Comparison of ENCODE assay signal across 8 cellular contexts in genomic region chr19:45451181-45451849, GRCh38. TPM values are rescaled to one million over a fixed set of nuclear protein-coding genes. Genes with fewer than 3 reads are reported as not detected.
DNase-seq lines count a peak whose midpoint lies in the region; ATAC-seq and TF ChIP-seq lines count a peak whose summit lies in the region.

No MANE protein-coding gene starts in this region.

- WGBS in liver = 15% methylated on average over 21 of the region's 21 CpGs

- no peak overlapping the region for H3K9ac ChIP-seq in SK-N-MC (ENCODE audit: insufficient read length)
- no peak overlapping the region for H3K9ac ChIP-seq in liver (ENCODE audit: low read depth in 1 of 2, low read length in 2 of 2)
- H3K9ac ChIP-seq in stomach smooth muscle (ENCODE audit: low read length in 2 of 2) = peak overlapping the region; percentile 91 to 93

- H3K4me1 ChIP-seq in liver (ENCODE audit: control insufficient read depth in 4 of 4, insufficient read depth in 4 of 4, low read length in 3 of 4) (peaks cover 0 to 15% (median 6%) of the 10 kb centered on the region in 4 donors), stomach smooth muscle (ENCODE audit: control insufficient read depth, insufficient read depth, low read length) (peaks cover 30% of the 10 kb centered on the region)

- no peaks in the 10 kb centered on the region for H3K27me3 Mint-ChIP-seq in central memory CD8-positive, alpha-beta T cell

- no peak for TF ChIP-seq RAD21 in liver (IDR thresholded peaks at IDR 0.05)

- no peaks in the 10 kb centered on the region for H3K9me3 Mint-ChIP-seq in central memory CD8-positive, alpha-beta T cell

- peak overlapping the region; percentile 100 for H3K27ac Mint-ChIP-seq in central memory CD8-positive, alpha-beta T cell (ENCODE audit: low read depth)

- ATAC-seq in GM21528 (IDR thresholded peaks at IDR 0.05; ENCODE audit: low FRiP score, unreplicated experiment) (peak; percentile 24), GM21423 (IDR thresholded peaks at IDR 0.05; ENCODE audit: unreplicated experiment) (no peak)
- ATAC-seq in central memory CD8-positive, alpha-beta T cell (replicated peaks; ENCODE audit: extremely low read depth, poor library complexity, severe bottlenecking) = peak; percentile 52

- H3K4me3 Mint-ChIP-seq in central memory CD8-positive, alpha-beta T cell = peak overlapping the region; percentile 96

- DNase-seq in AML-193 (lab: John Stamatoyannopoulos, UW) (peak; percentile 22 to 41), SK-N-MC (ENCODE audit: low read depth, low spot score) (no peak), iPS-NIHi11 (ENCODE audit: low spot score) (no peak)
- DNase-seq in central memory CD8-positive, alpha-beta T cell (ENCODE audit: low spot score in 2 of 2) = peak in 1 of 2 donors; percentile 74

- H3K4me3 ChIP-seq in SK-N-MC (peak overlapping the region; percentile 84), liver (ENCODE audit: low read depth in 1 of 3, low read length in 3 of 3) (peak overlapping the region; percentile 37 to 54 (median 52)), stomach smooth muscle (ENCODE audit: low read length in 2 of 2) (peak overlapping the region; percentile 81 to 82)

- H3K27ac ChIP-seq in SK-N-MC (no peak overlapping the region), liver (ENCODE audit: low read depth in 1 of 2, low read length in 2 of 2) (peak overlapping the region; percentile 36 to 66), stomach smooth muscle (ENCODE audit: low read length) (peak overlapping the region; percentile 92)

- H3K27me3 ChIP-seq in liver (ENCODE audit: control insufficient read depth in 4 of 4, insufficient read depth in 4 of 4, low read length in 3 of 4) (no peaks in the 10 kb centered on the region), stomach smooth muscle (ENCODE audit: control insufficient read depth in 1 of 2, insufficient read depth in 2 of 2, low read length in 2 of 2) (no peaks in the 10 kb centered on the region)

- peaks cover 47% of the 10 kb centered on the region for H3K36me3 Mint-ChIP-seq in central memory CD8-positive, alpha-beta T cell (ENCODE audit: insufficient read depth)

- H3K9me3 ChIP-seq in SK-N-MC (ENCODE audit: low read depth, low read length) (no peaks in the 10 kb centered on the region), liver (ENCODE audit: control insufficient read depth in 4 of 4, low read length in 3 of 4) (no peaks in the 10 kb centered on the region), stomach smooth muscle (ENCODE audit: control insufficient read depth in 2 of 2, low read length in 2 of 2) (no peaks in the 10 kb centered on the region)

- no peak for TF ChIP-seq CTCF in liver (IDR thresholded peaks at IDR 0.05; ENCODE audit: low read depth, low read length, missing input control)

- H3K36me3 ChIP-seq in SK-N-MC (ENCODE audit: insufficient read depth, low read length) (no peaks in the 10 kb centered on the region), liver (ENCODE audit: control insufficient read depth in 4 of 4, insufficient read depth in 3 of 4, low read depth in 1 of 4, low read length in 3 of 4) (no peaks in the 10 kb centered on the region), stomach smooth muscle (ENCODE audit: control insufficient read depth in 2 of 2, insufficient read depth in 2 of 2, low read length in 2 of 2) (no peaks in the 10 kb centered on the region)

- H3K4me1 Mint-ChIP-seq in central memory CD8-positive, alpha-beta T cell = peaks cover 60% of the 10 kb centered on the region

TF ChIP-seq in liver, 16 proteins besides CTCF, POLR2A, EP300 and RAD21:
- TF ChIP-seq RXRA (IDR thresholded peaks at IDR 0.05) (no peak), FOXA2 (IDR thresholded peaks at IDR 0.05) (no peak), REST (IDR thresholded peaks at IDR 0.05) (peak; percentile 25)

RNA-seq across cellular contexts. Expression of gene FOSB, which starts 16.5 kb away (rescaled TPM):
- total RNA-seq in liver = 1 to 10 TPM in 1 of 2 donors, under 1 TPM in 1; 0.28 to 1.3 TPM
- under 1 TPM; 0.18 to 0.51 TPM for polyA plus RNA-seq in liver

RNA-seq across cellular contexts. Expression of gene ERCC1, which starts 27.6 kb away (rescaled TPM):
- total RNA-seq in liver = 10 to 100 TPM; 19.3 to 24.7 TPM
- polyA plus RNA-seq in liver = 10 to 100 TPM; 19.2 to 28.7 TPM

RNA-seq across cellular contexts. Expression of gene POLR1G, which starts 44.9 kb away (rescaled TPM):
- total RNA-seq in liver = 1 to 10 TPM; 1.9 TPM
- polyA plus RNA-seq in liver = 1 to 10 TPM; 1.1 to 2.4 TPM

RNA-seq across cellular contexts. Expression of gene RTN2, which starts 45.5 kb away (rescaled TPM):
- 1 to 10 TPM; 1.0 to 1.6 TPM for total RNA-seq in liver
- 1 to 10 TPM; 1.3 to 3.5 TPM for polyA plus RNA-seq in liver

RNA-seq across cellular contexts. Expression of gene PPP1R13L, which starts 46.4 kb away (rescaled TPM):
- 1 to 10 TPM in 1 of 2 donors, under 1 TPM in 1; 0.51 to 6.5 TPM for total RNA-seq in liver
- polyA plus RNA-seq in liver = 1 to 10 TPM; 3.3 to 7.7 TPM

Comparison
In these comparisons a context has a peak if more than half of its experiments do, and no peak if none do; other contexts are left out.
1. DNase-seq: peak in AML-193 (2 of 2); none in SK-N-MC (single experiment) and iPS-NIHi11 (single experiment).
2. H3K9ac ChIP-seq: peak in stomach smooth muscle (2 of 2); none in SK-N-MC (single experiment) and liver (0 of 2).
3. Peak in every context shown above with its lines, with median percentiles within 50 percentile points of each other: H3K4me3 ChIP-seq.